Comparison of ENCODE assay signal across 9 cellular contexts in the genomic region with DNA sequence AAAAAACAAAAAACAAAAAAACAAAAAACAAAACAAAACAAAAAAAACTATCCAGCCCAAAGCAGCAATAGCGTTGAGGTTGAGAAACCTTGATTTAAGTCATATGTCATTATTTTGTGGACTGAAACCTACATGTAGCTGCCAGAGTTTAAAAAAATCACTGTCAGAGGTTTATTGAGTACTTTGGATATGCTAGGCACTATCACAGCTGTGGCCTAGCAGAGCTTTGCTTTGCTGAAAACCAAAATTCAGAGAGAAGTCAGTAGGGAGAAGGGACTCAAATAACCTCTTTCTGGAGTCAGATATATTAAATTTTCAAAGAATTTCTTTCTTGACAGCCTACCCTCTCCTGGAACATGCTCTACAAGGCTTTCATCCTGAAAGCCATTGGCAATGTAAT.
"Had no signal": no experiment of that assay in that cellular context is flagged by ENCODE, and none has a peak within 500 bp of the region (broad histone marks: within the 10 kb centered on the region; RNA-seq: fewer than 3 reads in every experiment).

No MANE protein-coding gene starts in this region.

- H3K4me1 ChIP-seq: HAP-1 had no signal

- DNase-seq: GM23248, GOT3, H7, H9, HCEC 1CT, HFFc6 had no signal

- H3K27ac ChIP-seq: GM23248 had no signal

- H3K4me3 ChIP-seq: GM23248, GM23338, HAP-1 had no signal

- H3K9me3 ChIP-seq: HAP-1 had no signal

- ATAC-seq: GM23338, HCT116 had no signal
